In genomic region chr11:58575377-58576020, GRCh38 we compare ENCODE assay signal across 8 cellular contexts. TPM values are rescaled to one million over a fixed set of nuclear protein-coding genes. Genes with fewer than 3 reads are reported as not detected.
A peak's percentile ranks its signal among the peaks of the same experiment; 100 is the strongest.
DNase-seq lines count a peak whose midpoint lies in the region; FAIRE-seq and TF ChIP-seq lines count a peak whose summit lies in the region.

TSS of gene LPXN (minus strand) at chr11:58575856. CDS start at chr11:58575772, 84 bp downstream.

- peak within 1 kb of the TSS; percentile 78 for H3K4me2 ChIP-seq in endothelial cell of umbilical vein (ENCODE audit: insufficient read depth, low read length)

- H3K27me3 ChIP-seq in endothelial cell of umbilical vein (ENCODE audit: control insufficient read depth in 2 of 2, insufficient read depth in 2 of 2, low read length in 2 of 2): no peaks in the 10 kb centered on the region

- TF ChIP-seq CTCF in C4-2B (conservative IDR thresholded peaks at IDR 0.05): no peak
- TF ChIP-seq CTCF in endothelial cell of umbilical vein (IDR thresholded peaks at IDR 0.05; ENCODE audit: extremely low read depth in 1 of 2, insufficient read depth in 1 of 2, low read depth in 1 of 2, low read length in 2 of 2): no peak

- CTCF ChIA-PET in endothelial cell of umbilical vein (lab: Charles Lee): interaction anchor here (4.3 to 5.8 kb wide), 2 partner anchors 7 to 53 kb away, joined by 37 to 62 read pairs; no protein-coding TSS in a partner anchor

- no peaks in the 10 kb centered on the region for H3K36me3 ChIP-seq in endothelial cell of umbilical vein (ENCODE audit: control insufficient read depth in 2 of 2, extremely low read depth in 1 of 2, insufficient read depth in 2 of 2, low read length in 2 of 2)

- H3K27ac ChIP-seq in C4-2B (peak within 1 kb of the TSS; percentile 56), endothelial cell of umbilical vein (ENCODE audit: insufficient read depth, low read depth, low read length) (peak within 1 kb of the TSS; percentile 99)

- dilution Hi-C loops in endothelial cell of umbilical vein (cut with MboI; ENCODE audit: extremely low pct_ligation_motif_present, low sequenced_read_pairs): no loop called here

- intact Hi-C loops in activated CD4-positive, alpha-beta T cell treated with anti-CD3 and anti-CD28 coated beads, Interleukin-2, amount 10 ng/mL, durations not matched to agents 24 days and 14 days (cut with micrococcal nuclease): loop anchor here (2.0 to 5.0 kb wide), 4 partner anchors 99 to 1238 kb away; partner anchors contain the start of genes P2RX3, SLC43A3 and SSRP1
- intact Hi-C loops in endothelial cell of umbilical vein (cut with micrococcal nuclease): loop anchor here (2.0 to 10.0 kb wide), 2 partner anchors 567 to 1261 kb away; partner anchors contain the start of gene FAM111A

- no peaks in the 10 kb centered on the region for H3K9me1 ChIP-seq in endothelial cell of umbilical vein (replicated peaks; ENCODE audit: control insufficient read depth, extremely low read depth, insufficient read depth, low read length)

- H3K4me1 ChIP-seq in endothelial cell of umbilical vein (ENCODE audit: control insufficient read depth, extremely low read depth, insufficient read depth, low read length): peaks cover 50% of the 10 kb centered on the region

- H3K4me3 ChIP-seq in endothelial cell of umbilical vein (replicated peaks in 1 of 3; ENCODE audit: insufficient read depth in 1 of 3, low read depth in 1 of 3, low read length in 3 of 3): no peak within 1 kb of the TSS

- H3K9ac ChIP-seq in endothelial cell of umbilical vein (replicated peaks; ENCODE audit: extremely low read depth, insufficient read depth, low read length): peak within 1 kb of the TSS; percentile 100

- DNase-seq in KG1 (lab: John Stamatoyannopoulos, UW) (peak; percentile 80), endothelial cell of umbilical vein (ENCODE audit: low read depth, low spot score) (peak; percentile 13), pons (ENCODE audit: low spot score) (peak; percentile 91), iPS-NIHi11 (ENCODE audit: low spot score) (no peak), NCI-H446 treated with DMSO at 0.1 percent for 48 hours (lab: John Stamatoyannopoulos, UW) (no peak), NCI-H526 treated with DMSO at 0.1 percent for 48 hours (lab: John Stamatoyannopoulos, UW) (no peak)
- DNase-seq in activated CD4-positive, alpha-beta T cell treated with anti-CD3 and anti-CD28 coated beads, Interleukin-2, amount 10 ng/mL, durations not matched to agents 24 days and 14 days: peak; percentile 87

- peak; percentile 18 for FAIRE-seq in endothelial cell of umbilical vein (lab: Jason Lieb, UNC)

- H3K4me3 Mint-ChIP-seq in activated CD4-positive, alpha-beta T cell treated with anti-CD3 and anti-CD28 coated beads, Interleukin-2, amount 10 ng/mL, durations not matched to agents 24 days and 14 days: peak within 1 kb of the TSS; percentile 93

- H4K20me1 ChIP-seq in endothelial cell of umbilical vein (replicated peaks; ENCODE audit: control insufficient read depth, extremely low read depth, insufficient read depth, low read length): no peaks in the 10 kb centered on the region

- H3K4me1 Mint-ChIP-seq in activated CD4-positive, alpha-beta T cell treated with anti-CD3 and anti-CD28 coated beads, Interleukin-2, amount 10 ng/mL, durations not matched to agents 24 days and 14 days: peaks cover 62% of the 10 kb centered on the region

- peaks cover 10% of the 10 kb centered on the region for H3K79me2 ChIP-seq in endothelial cell of umbilical vein (ENCODE audit: control insufficient read depth, insufficient read depth, low read length)

- peaks cover 4% of the 10 kb centered on the region for H3K27me3 Mint-ChIP-seq in activated CD4-positive, alpha-beta T cell treated with anti-CD3 and anti-CD28 coated beads, Interleukin-2, amount 10 ng/mL, durations not matched to agents 24 days and 14 days

- POLR2A ChIA-PET in endothelial cell of umbilical vein (lab: Charles Lee): no interaction called here

- no TSS peak for BruUV-seq in endothelial cell of umbilical vein (replicated peaks; lab: Mats Ljungman, UMichigan)

- no peaks in the 10 kb centered on the region for H3K9me3 Mint-ChIP-seq in activated CD4-positive, alpha-beta T cell treated with anti-CD3 and anti-CD28 coated beads, Interleukin-2, amount 10 ng/mL, durations not matched to agents 24 days and 14 days

- peak; percentile 31 for TF ChIP-seq POLR2A in endothelial cell of umbilical vein (IDR thresholded peaks at IDR 0.05; ENCODE audit: low read depth, low read length)

- peak within 1 kb of the TSS; percentile 100 for H3K27ac Mint-ChIP-seq in activated CD4-positive, alpha-beta T cell treated with anti-CD3 and anti-CD28 coated beads, Interleukin-2, amount 10 ng/mL, durations not matched to agents 24 days and 14 days

- no peaks in the 10 kb centered on the region for H3K9me3 ChIP-seq in endothelial cell of umbilical vein (replicated peaks; ENCODE audit: control insufficient read depth, insufficient read depth, low read length)

- H2AFZ ChIP-seq in endothelial cell of umbilical vein (ENCODE audit: low read depth, low read length): peak within 1 kb of the TSS; percentile 71

- H3K36me3 Mint-ChIP-seq in activated CD4-positive, alpha-beta T cell treated with anti-CD3 and anti-CD28 coated beads, Interleukin-2, amount 10 ng/mL, durations not matched to agents 24 days and 14 days (ENCODE audit: low read depth): peaks cover 30% of the 10 kb centered on the region

TF ChIP-seq in endothelial cell of umbilical vein, 7 proteins besides CTCF, POLR2A, EP300 and RAD21:
- TF ChIP-seq EZH2 (IDR thresholded peaks at IDR 0.05; ENCODE audit: borderline replicate concordance, low read depth, low read length, severe bottlenecking) (no peak), MAX (IDR thresholded peaks at IDR 0.05; ENCODE audit: insufficient read depth, insufficient read length) (no peak), FOS (IDR thresholded peaks at IDR 0.05; ENCODE audit: borderline replicate concordance, insufficient read depth, low read length) (no peak), GATA2 (IDR thresholded peaks at IDR 0.05; ENCODE audit: insufficient read depth, insufficient read length, low read depth, low read length) (no peak), MYC (IDR thresholded peaks at IDR 0.05; ENCODE audit: low read depth, low read length) (no peak), JUN (IDR thresholded peaks at IDR 0.05; ENCODE audit: borderline replicate concordance, insufficient read depth, insufficient read length, low read depth) (no peak)

RNA-seq across cellular contexts. Expression of gene LPXN, which starts in this region (rescaled TPM):
- total RNA-seq in activated CD4-positive, alpha-beta T cell treated with anti-CD3 and anti-CD28 coated beads, Interleukin-2, amount 10 ng/mL, durations not matched to agents 24 days and 14 days: 86.3 and 86.7 TPM in 2 replicates
- 3.9 and 6.2 TPM in 2 replicates for total RNA-seq in endothelial cell of umbilical vein
- polyA plus RNA-seq in endothelial cell of umbilical vein: 5.1 and 6.2 TPM in 2 replicates
- 5.1 and 5.7 TPM in 2 replicates for polyA plus RNA-seq in endothelial cell of umbilical vein (2011; cell fraction: cytosol; rRNA removed)
- polyA plus RNA-seq in endothelial cell of umbilical vein (2011; cell fraction: nucleus; rRNA removed): 13.2 and 13.7 TPM in 2 replicates
- polyA plus RNA-seq in endothelial cell of umbilical vein (2012): 10.0 and 23.0 TPM in 2 replicates
- 7.2 and 14.9 TPM in 2 replicates for polyA minus RNA-seq in endothelial cell of umbilical vein
- polyA minus RNA-seq in endothelial cell of umbilical vein (2011; cell fraction: cytosol; rRNA and poly(A)+ RNA removed): not detected
- polyA minus RNA-seq in endothelial cell of umbilical vein (2011; cell fraction: nucleus; rRNA and poly(A)+ RNA removed): 10.9 and 17.5 TPM in 2 replicates

Comparison
In these comparisons a context has a peak if more than half of its experiments do, and no peak if none do; other contexts are left out.
1. RNA of gene LPXN (total RNA-seq): 86.3 to 86.7 TPM in activated CD4-positive, alpha-beta T cell treated with anti-CD3 and anti-CD28 coated beads, Interleukin-2, amount 10 ng/mL, durations not matched to agents 24 days and 14 days; 3.9 to 6.2 TPM in endothelial cell of umbilical vein; every median in the first group is over 10 times any median in the second.
2. DNase-seq: peak in KG1 (single experiment), activated CD4-positive, alpha-beta T cell treated with anti-CD3 and anti-CD28 coated beads, Interleukin-2, amount 10 ng/mL, durations not matched to agents 24 days and 14 days (single experiment), endothelial cell of umbilical vein (single experiment) and pons (single experiment); none in iPS-NIHi11 (single experiment), NCI-H446 treated with DMSO at 0.1 percent for 48 hours (single experiment) and NCI-H526 treated with DMSO at 0.1 percent for 48 hours (single experiment).